In the genomic region with DNA sequence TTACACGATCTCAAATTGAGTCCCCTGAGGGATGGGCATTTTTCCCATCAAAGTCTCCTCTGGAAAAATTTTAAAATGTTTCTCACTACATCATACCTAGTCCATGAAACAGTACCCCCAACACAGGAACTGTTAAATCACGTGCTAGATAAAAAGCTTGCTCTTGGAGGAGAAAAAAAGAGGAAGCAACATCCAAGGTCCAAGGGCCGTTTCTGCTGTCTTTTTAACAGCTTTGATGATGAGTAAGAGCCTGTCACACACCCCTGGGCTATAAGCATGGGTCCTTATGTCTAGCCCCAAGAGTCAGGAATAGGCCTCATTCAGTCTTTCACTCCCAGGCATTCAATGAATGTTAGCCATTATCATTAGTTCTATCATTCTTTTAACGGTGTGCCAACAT, we compare ENCODE assay signal across 12 cellular contexts.
DNase-seq lines count a peak whose midpoint lies in the region; ATAC-seq and TF ChIP-seq lines count a peak whose summit lies in the region.
"Had no signal": no experiment of that assay in that cellular context is flagged by ENCODE, and none has a peak within 500 bp of the region (broad histone marks: within the 10 kb centered on the region; RNA-seq: fewer than 3 reads in every experiment).

No MANE protein-coding gene starts in this region.

- POLR2A ChIA-PET in activated CD4-positive, alpha-beta memory T cell treated with anti-CD3 and anti-CD28 coated beads for 36 hours (lab: Charles Lee) = no interaction called here
- POLR2A ChIA-PET in activated CD4-positive, alpha-beta memory T cell treated with anti-CD3 and anti-CD28 coated beads, Interleukin-2, amount 10 ng/mL, durations not matched to agents 7 days and 5 days (lab: Charles Lee) = interaction anchor here (0.9 to 1.5 kb wide), 3 partner anchors 9 to 14 kb away, joined by 3 to 4 read pairs (median 3); no protein-coding TSS in a partner anchor
- POLR2A ChIA-PET in PC-9 (lab: Charles Lee; ENCODE audit: unreplicated experiment) = no interaction called here

- H3F3A ChIP-seq in PC-9 (ENCODE audit: insufficient read depth, low read depth) = no peaks in the 10 kb centered on the region

- BruUV-seq in PC-9 (replicated peaks; lab: Mats Ljungman, UMichigan) = no TSS peak

- H3K4me1 Mint-ChIP-seq in activated CD4-positive, alpha-beta memory T cell treated with anti-CD3 and anti-CD28 coated beads for 36 hours (ENCODE audit: low read depth) = peaks cover 81% of the 10 kb centered on the region
- H3K4me1 Mint-ChIP-seq in activated CD4-positive, alpha-beta memory T cell treated with anti-CD3 and anti-CD28 coated beads, Interleukin-2, amount 10 ng/mL, durations not matched to agents 7 days and 5 days = peaks cover 77% of the 10 kb centered on the region
- H3K4me1 Mint-ChIP-seq in T-helper 17 cell (peaks cover 47% of the 10 kb centered on the region), natural killer cell (peaks cover 54 to 60% of the 10 kb centered on the region in 2 donors)

- H3K27me3 ChIP-seq in PC-9 (ENCODE audit: insufficient read depth, low read depth) = no peaks in the 10 kb centered on the region
- H3K27me3 ChIP-seq: pancreas had no signal

- H3K4me2 ChIP-seq in PC-9 = no peak overlapping the region

- TF ChIP-seq CTCF in natural killer cell (IDR thresholded peaks at IDR 0.05) (no peak), PC-9 (conservative IDR thresholded peaks at IDR 0.05) (no peak), omental fat pad (IDR thresholded peaks at IDR 0.05) (no peak)

- no peaks in the 10 kb centered on the region for H3K27me3 Mint-ChIP-seq in activated CD4-positive, alpha-beta memory T cell treated with anti-CD3 and anti-CD28 coated beads for 36 hours
- H3K27me3 Mint-ChIP-seq in activated CD4-positive, alpha-beta memory T cell treated with anti-CD3 and anti-CD28 coated beads, Interleukin-2, amount 10 ng/mL, durations not matched to agents 7 days and 5 days = no peaks in the 10 kb centered on the region
- H3K27me3 Mint-ChIP-seq in T-helper 17 cell = no peaks in the 10 kb centered on the region
- no peaks in the 10 kb centered on the region for H3K27me3 Mint-ChIP-seq in natural killer cell (ENCODE audit: low read depth in 2 of 2)
- H3K27me3 Mint-ChIP-seq: activated naive CD4-positive, alpha-beta T cell treated with anti-CD3 and anti-CD28 coated beads, Interleukin-2, amount 10 ng/mL, durations not matched to agents 7 days and 5 days had no signal

- H3K4me3 ChIP-seq in PC-9 = no peak overlapping the region
- H3K4me3 ChIP-seq: pancreas had no signal

- H4K20me1 ChIP-seq in PC-9 (ENCODE audit: insufficient read depth) = no peaks in the 10 kb centered on the region

- H3K36me3 Mint-ChIP-seq in activated CD4-positive, alpha-beta memory T cell treated with anti-CD3 and anti-CD28 coated beads for 36 hours = peaks cover 4% of the 10 kb centered on the region
- peaks cover 37% of the 10 kb centered on the region for H3K36me3 Mint-ChIP-seq in activated CD4-positive, alpha-beta memory T cell treated with anti-CD3 and anti-CD28 coated beads, Interleukin-2, amount 10 ng/mL, durations not matched to agents 7 days and 5 days (ENCODE audit: low read depth)
- H3K36me3 Mint-ChIP-seq in T-helper 17 cell (ENCODE audit: low read depth) = no peaks in the 10 kb centered on the region
- H3K36me3 Mint-ChIP-seq in natural killer cell = no peaks in the 10 kb centered on the region

- H3K4me1 ChIP-seq in PC-9 (replicated peaks; ENCODE audit: insufficient read depth) = peaks cover 31% of the 10 kb centered on the region
- H3K4me1 ChIP-seq: pancreas had no signal

- CTCF ChIA-PET in activated CD4-positive, alpha-beta memory T cell treated with anti-CD3 and anti-CD28 coated beads for 36 hours (lab: Charles Lee) = interaction anchor here (1.0 kb wide), 1 partner anchor 21 kb away, joined by 3 read pairs; no protein-coding TSS in a partner anchor
- CTCF ChIA-PET in activated CD4-positive, alpha-beta memory T cell treated with anti-CD3 and anti-CD28 coated beads, Interleukin-2, amount 10 ng/mL, durations not matched to agents 7 days and 5 days (lab: Charles Lee) = interaction anchor here (0.9 to 1.4 kb wide), 2 partner anchors 11 to 129 kb away, joined by 3 read pairs; a partner anchor contains a TSS
- CTCF ChIA-PET in PC-9 (lab: Charles Lee) = no interaction called here

- DNase-seq in activated CD4-positive, alpha-beta memory T cell treated with anti-CD3 and anti-CD28 coated beads for 36 hours = no peak
- DNase-seq in activated CD4-positive, alpha-beta memory T cell treated with anti-CD3 and anti-CD28 coated beads, Interleukin-2, amount 10 ng/mL, durations not matched to agents 7 days and 5 days = no peak
- no peak for DNase-seq in T-helper 17 cell
- DNase-seq in natural killer cell = no peak
- DNase-seq in stimulated activated CD4-positive, alpha-beta T cell treated with anti-CD3 and anti-CD28 coated beads, Interleukin-15, amount 100 ng/mL, for 24 hours = no peak
- no peak for DNase-seq in PC-9
- no peak for DNase-seq in omental fat pad (ENCODE audit: low spot score)
- DNase-seq: activated naive CD4-positive, alpha-beta T cell treated with anti-CD3 and anti-CD28 coated beads, Interleukin-2, amount 10 ng/mL, durations not matched to agents 7 days and 5 days; H9; NCI-H2171 treated with DMSO at 0.1 percent for 48 hours; pancreas had no signal

- H3K9me3 ChIP-seq in KOPT-K1 (ENCODE audit: insufficient read depth, low read length, poor library complexity, severe bottlenecking) (no peaks in the 10 kb centered on the region), T-helper 17 cell (ENCODE audit: control insufficient read depth, low read length, poor library complexity, severe bottlenecking) (no peaks in the 10 kb centered on the region), PC-9 (ENCODE audit: insufficient read depth, low read depth) (no peaks in the 10 kb centered on the region)
- H3K9me3 ChIP-seq: pancreas had no signal

- H2AFZ ChIP-seq in PC-9 = no peak overlapping the region

- H3K9me3 Mint-ChIP-seq in activated CD4-positive, alpha-beta memory T cell treated with anti-CD3 and anti-CD28 coated beads for 36 hours = no peaks in the 10 kb centered on the region
- no peaks in the 10 kb centered on the region for H3K9me3 Mint-ChIP-seq in activated CD4-positive, alpha-beta memory T cell treated with anti-CD3 and anti-CD28 coated beads, Interleukin-2, amount 10 ng/mL, durations not matched to agents 7 days and 5 days
- no peaks in the 10 kb centered on the region for H3K9me3 Mint-ChIP-seq in natural killer cell

- H3K36me3 ChIP-seq in KOPT-K1 (ENCODE audit: insufficient read depth, low read length) = no peaks in the 10 kb centered on the region
- H3K36me3 ChIP-seq in PC-9 (ENCODE audit: low read depth) = no peaks in the 10 kb centered on the region
- H3K36me3 ChIP-seq: pancreas had no signal

- no peak overlapping the region for H3K4me3 Mint-ChIP-seq in activated CD4-positive, alpha-beta memory T cell treated with anti-CD3 and anti-CD28 coated beads for 36 hours
- no peak overlapping the region for H3K4me3 Mint-ChIP-seq in activated CD4-positive, alpha-beta memory T cell treated with anti-CD3 and anti-CD28 coated beads, Interleukin-2, amount 10 ng/mL, durations not matched to agents 7 days and 5 days
- H3K4me3 Mint-ChIP-seq in T-helper 17 cell (no peak overlapping the region), natural killer cell (peak overlapping the region; percentile 30)
- H3K4me3 Mint-ChIP-seq: activated naive CD4-positive, alpha-beta T cell treated with anti-CD3 and anti-CD28 coated beads, Interleukin-2, amount 10 ng/mL, durations not matched to agents 7 days and 5 days; H9 had no signal

- H3K27ac ChIP-seq in KOPT-K1 (ENCODE audit: low read depth, low read length, poor library complexity, severe bottlenecking) = peak overlapping the region; percentile 30
- H3K27ac ChIP-seq in PC-9 = no peak overlapping the region
- H3K27ac ChIP-seq: pancreas had no signal

- peak; percentile 42 for ATAC-seq in T-helper 17 cell
- peak in 1 of 3 donors; percentile 60 for ATAC-seq in natural killer cell
- no peak for ATAC-seq in omental fat pad (ENCODE audit: low FRiP score)
- ATAC-seq: pancreas had no signal

- no peaks in the 10 kb centered on the region for H3K79me2 ChIP-seq in PC-9 (ENCODE audit: low read depth)

- H3K27ac Mint-ChIP-seq in activated CD4-positive, alpha-beta memory T cell treated with anti-CD3 and anti-CD28 coated beads for 36 hours = peak overlapping the region; percentile 51
- no peak overlapping the region for H3K27ac Mint-ChIP-seq in activated CD4-positive, alpha-beta memory T cell treated with anti-CD3 and anti-CD28 coated beads, Interleukin-2, amount 10 ng/mL, durations not matched to agents 7 days and 5 days
- H3K27ac Mint-ChIP-seq in T-helper 17 cell (peak overlapping the region; percentile 87), natural killer cell (peak overlapping the region; percentile 78 to 83)
- H3K27ac Mint-ChIP-seq: activated naive CD4-positive, alpha-beta T cell treated with anti-CD3 and anti-CD28 coated beads, Interleukin-2, amount 10 ng/mL, durations not matched to agents 7 days and 5 days; H9 had no signal

- intact Hi-C loops in activated CD4-positive, alpha-beta memory T cell treated with anti-CD3 and anti-CD28 coated beads for 36 hours (cut with micrococcal nuclease) = no loop called here
- intact Hi-C loops in natural killer cell (cut with micrococcal nuclease) = no loop called here
- intact Hi-C loops in PC-9 (cut with micrococcal nuclease; ENCODE audit: unreplicated experiment) = loop anchor here (5.0 kb wide), 1 partner anchor 134 kb away; no protein-coding TSS in a partner anchor

- H3K9me2 ChIP-seq in PC-9 (ENCODE audit: insufficient read depth) = no peaks in the 10 kb centered on the region
